Comparison of ENCODE assay signal across 15 cellular contexts in genomic region chr1:168452329-168452728, GRCh38.
DNase-seq lines count a peak whose midpoint lies in the region; ATAC-seq, FAIRE-seq and TF ChIP-seq lines count a peak whose summit lies in the region.
"Had no signal": no experiment of that assay in that cellular context is flagged by ENCODE, and none has a peak within 500 bp of the region (broad histone marks: within the 10 kb centered on the region; RNA-seq: fewer than 3 reads in every experiment).

No MANE protein-coding gene starts in this region.

- H3K18ac ChIP-seq in neuronal stem cell (ENCODE audit: low read length) = no peak overlapping the region

- H3K9me2 ChIP-seq in SK-N-SH (no peaks in the 10 kb centered on the region), Loucy (replicated peaks; ENCODE audit: low read depth, low read length) (no peaks in the 10 kb centered on the region)

- H3K79me1 ChIP-seq in neuronal stem cell (ENCODE audit: low read depth, low read length) = no peaks in the 10 kb centered on the region

- H2BK15ac ChIP-seq in neuronal stem cell (ENCODE audit: low read length) = no peak overlapping the region

- H3F3A ChIP-seq in SK-N-SH (replicated peaks; ENCODE audit: insufficient read depth) (peaks cover 16% of the 10 kb centered on the region), Loucy (ENCODE audit: low read depth) (no peaks in the 10 kb centered on the region)

- H3K79me2 ChIP-seq in SK-N-SH (ENCODE audit: insufficient read depth) (no peaks in the 10 kb centered on the region), Loucy (ENCODE audit: insufficient read depth, low read length) (no peaks in the 10 kb centered on the region), K562 (ENCODE audit: control insufficient read depth, insufficient read depth, low read length) (no peaks in the 10 kb centered on the region), osteoblast (ENCODE audit: insufficient read depth, low read length) (no peaks in the 10 kb centered on the region)

- no peaks in the 10 kb centered on the region for H3K27me3 ChIP-seq in SK-N-SH (ENCODE audit: insufficient read depth)
- no peaks in the 10 kb centered on the region for H3K27me3 ChIP-seq in Loucy (ENCODE audit: insufficient read depth, low read length, poor library complexity, severe bottlenecking)
- H3K27me3 ChIP-seq in K562 (ENCODE audit: control insufficient read depth in 2 of 2, insufficient read depth in 2 of 2, low read length in 2 of 2) = no peaks in the 10 kb centered on the region
- no peaks in the 10 kb centered on the region for H3K27me3 ChIP-seq in osteoblast (ENCODE audit: insufficient read depth, low read length)
- H3K27me3 ChIP-seq in neuronal stem cell (ENCODE audit: control insufficient read depth in 3 of 3, insufficient read depth in 3 of 3, low read depth in 1 of 3, low read length in 3 of 3) = no peaks in the 10 kb centered on the region
- H3K27me3 ChIP-seq: heart left ventricle, pancreas, upper lobe of right lung had no signal

- CTCF ChIA-PET in SK-N-SH (lab: Yijun Ruan, JAX) (interaction anchor here (9.2 kb wide), 1 partner anchor 11 kb away, joined by 70 read pairs; no protein-coding TSS in a partner anchor), K562 (lab: Yijun Ruan, JAX; ENCODE audit: low intra/inter-chr PET ratio) (interaction anchor here (0.6 kb wide), 1 partner anchor 275 kb away, joined by 3 read pairs; no protein-coding TSS in a partner anchor)

- H2AFZ ChIP-seq in SK-N-SH (ENCODE audit: low read depth) (no peak overlapping the region), Loucy (ENCODE audit: low read length) (no peak overlapping the region), K562 (ENCODE audit: low read depth, low read length) (no peak overlapping the region), osteoblast (ENCODE audit: low read length) (no peak overlapping the region), neuronal stem cell (ENCODE audit: low read length) (no peak overlapping the region)

- H2BK5ac ChIP-seq in neuronal stem cell (ENCODE audit: low read length) = no peak overlapping the region

- TF ChIP-seq POLR2A in K562 (conservative IDR thresholded peaks at IDR 0.05) = no peak

- TF ChIP-seq CTCF in SK-N-SH (IDR thresholded peaks at IDR 0.05) = peak; percentile 34
- peak; percentile 77 for TF ChIP-seq CTCF in Loucy (conservative IDR thresholded peaks at IDR 0.05; ENCODE audit: low read length)
- peak; percentile 70 to 76 (median 72) for TF ChIP-seq CTCF in K562 (IDR thresholded peaks at IDR 0.05 in 2 of 3, conservative IDR thresholded peaks at IDR 0.05 in 1 of 3; ENCODE audit: insufficient read depth in 2 of 3, low read depth in 1 of 3, low read length in 3 of 3)
- peak; percentile 18 for TF ChIP-seq CTCF in osteoblast (IDR thresholded peaks at IDR 0.05; ENCODE audit: extremely low read depth, low read depth, low read length)

- BruUV-seq in K562 (replicated peaks; lab: Mats Ljungman, UMichigan) = no TSS peak

- intact Hi-C loops in K562 (cut with micrococcal nuclease) = no loop called here

- H3K9ac ChIP-seq in SK-N-SH (no peak overlapping the region), Loucy (ENCODE audit: low read depth, low read length, poor library complexity, severe bottlenecking) (no peak overlapping the region), K562 (ENCODE audit: insufficient read depth in 1 of 2, low read depth in 2 of 2, low read length in 2 of 2) (no peak overlapping the region), neuronal stem cell (ENCODE audit: low read depth, low read length, poor library complexity) (no peak overlapping the region)

- no peak overlapping the region for H3K4ac ChIP-seq in neuronal stem cell (ENCODE audit: low read length)

- H3K9me1 ChIP-seq in K562 (ENCODE audit: control insufficient read depth, insufficient read depth, low read length) = no peaks in the 10 kb centered on the region

- peak; percentile 69 for FAIRE-seq in K562 (lab: Jason Lieb, UNC)
- FAIRE-seq: pancreas had no signal

- DNase-seq in SK-N-SH (no peak), K562 (ENCODE audit: extremely low read depth in 1 of 4, low spot score in 3 of 4) (peak; percentile 60 to 75 (median 70)), osteoblast (ENCODE audit: insufficient read length, low spot score, missing footprints) (no peak), NCI-H1105 (lab: John Stamatoyannopoulos, UW) (no peak), neuronal stem cell (ENCODE audit: low spot score) (no peak)
- DNase-seq: 8988T; effector CD8-positive, alpha-beta T cell; heart left ventricle; pancreas; upper lobe of right lung had no signal

- H4K20me1 ChIP-seq in SK-N-SH (ENCODE audit: insufficient read depth) (no peaks in the 10 kb centered on the region), Loucy (ENCODE audit: insufficient read depth, low read length, poor library complexity, severe bottlenecking) (no peaks in the 10 kb centered on the region), K562 (replicated peaks; ENCODE audit: control insufficient read depth, insufficient read depth, low read length) (no peaks in the 10 kb centered on the region), osteoblast (ENCODE audit: insufficient read depth, low read length) (no peaks in the 10 kb centered on the region)

- H4K91ac ChIP-seq in neuronal stem cell (ENCODE audit: low read depth, low read length, poor library complexity) = no peak overlapping the region

- no peak for TF ChIP-seq RAD21 in SK-N-SH (IDR thresholded peaks at IDR 0.05; ENCODE audit: low read length)
- TF ChIP-seq RAD21 in K562 (CRISPR knock-in tag; conservative IDR thresholded peaks at IDR 0.05 in 1 of 2, IDR thresholded peaks at IDR 0.05 in 1 of 2) = peak; percentile 34 to 87

- ATAC-seq in SK-N-SH treated with all-trans-retinoic acid at 6 μM for 48 hours (no peak), K562 (peak; percentile 91), HG02981 (IDR thresholded peaks at IDR 0.05; ENCODE audit: unreplicated experiment) (no peak)
- ATAC-seq: Right ventricle myocardium inferior, upper lobe of right lung had no signal

- no peak overlapping the region for H4K8ac ChIP-seq in neuronal stem cell (ENCODE audit: low read depth, low read length)

- WGBS in SK-N-SH (ENCODE audit: low lambda C conversion rate) = 80% methylated on average over 1 of the region's 1 CpG
- 5% methylated on average over 1 of the region's 1 CpG for WGBS in K562 (ENCODE audit: insufficient coverage, low coverage, missing lambda C conversion rate)
- WGBS in neuronal stem cell (ENCODE audit: extremely low coverage in 2 of 2, insufficient read length in 2 of 2, insufficient replicate concordance in 1 of 2), 2 donors = no CpG with 5 or more reads among the region's 1 CpG

- no peak overlapping the region for H2AK5ac ChIP-seq in neuronal stem cell (ENCODE audit: low read depth, low read length)

- in situ Hi-C loops in K562 (cut with MboI) = no loop called here

- no peak overlapping the region for H2BK12ac ChIP-seq in neuronal stem cell (ENCODE audit: low read length)

- no peak overlapping the region for H3K4me2 ChIP-seq in SK-N-SH
- no peak overlapping the region for H3K4me2 ChIP-seq in Loucy (ENCODE audit: low read depth, low read length, poor library complexity, severe bottlenecking)
- no peak overlapping the region for H3K4me2 ChIP-seq in K562 (ENCODE audit: insufficient read depth, low read length)
- H3K4me2 ChIP-seq in osteoblast (ENCODE audit: insufficient read depth, low read length) = no peak overlapping the region
- no peak overlapping the region for H3K4me2 ChIP-seq in neuronal stem cell (ENCODE audit: insufficient read depth, low read length, poor library complexity, severe bottlenecking)

- H3K4me1 ChIP-seq in SK-N-SH (ENCODE audit: control insufficient read depth in 1 of 2, insufficient read depth in 2 of 2, low read depth in 1 of 2, low read length in 1 of 2) = peaks cover 2 to 15% of the 10 kb centered on the region in 2 experiments
- no peaks in the 10 kb centered on the region for H3K4me1 ChIP-seq in Loucy (ENCODE audit: insufficient read depth, low read length, poor library complexity, severe bottlenecking)
- H3K4me1 ChIP-seq in K562 (replicated peaks in 1 of 2; ENCODE audit: control insufficient read depth in 2 of 2, insufficient read depth in 2 of 2, low read length in 2 of 2) = no peaks in the 10 kb centered on the region
- H3K4me1 ChIP-seq in osteoblast (ENCODE audit: insufficient read depth, low read length) = no peaks in the 10 kb centered on the region
- no peaks in the 10 kb centered on the region for H3K4me1 ChIP-seq in neuronal stem cell (ENCODE audit: control insufficient read depth in 2 of 2, insufficient read depth in 1 of 2, low read depth in 1 of 2, low read length in 2 of 2)
- H3K4me1 ChIP-seq: heart left ventricle, pancreas, upper lobe of right lung had no signal

- no peak overlapping the region for H2BK120ac ChIP-seq in neuronal stem cell (ENCODE audit: low read depth, low read length)

- H3K4me3 ChIP-seq in SK-N-SH (ENCODE audit: low read depth in 2 of 2, low read length in 1 of 2) = no peak overlapping the region
- H3K4me3 ChIP-seq in Loucy (ENCODE audit: low read length, poor library complexity, severe bottlenecking) = no peak overlapping the region
- H3K4me3 ChIP-seq in K562 = no peak overlapping the region
- H3K4me3 ChIP-seq in osteoblast (ENCODE audit: insufficient read depth, low read length) = no peak overlapping the region
- no peak overlapping the region for H3K4me3 ChIP-seq in neuronal stem cell (ENCODE audit: low read length in 2 of 2)
- H3K4me3 ChIP-seq: heart left ventricle, lung, pancreas, upper lobe of right lung had no signal

- H3K27ac ChIP-seq in SK-N-SH (ENCODE audit: low read depth in 2 of 2, low read length in 1 of 2) = no peak overlapping the region
- no peak overlapping the region for H3K27ac ChIP-seq in K562 (ENCODE audit: extremely low read depth, low read depth, low read length)
- H3K27ac ChIP-seq in osteoblast (ENCODE audit: low read depth, low read length) = no peak overlapping the region
- no peak overlapping the region for H3K27ac ChIP-seq in neuronal stem cell (replicated peaks; ENCODE audit: low read length)
- H3K27ac ChIP-seq: heart left ventricle, pancreas, upper lobe of right lung had no signal

- no peak for TF ChIP-seq EP300 in SK-N-SH (IDR thresholded peaks at IDR 0.05; ENCODE audit: borderline replicate concordance in 1 of 2, low read depth in 1 of 2, low read length in 1 of 2)
- TF ChIP-seq EP300 in K562 (IDR thresholded peaks at IDR 0.05; ENCODE audit: low read length) = no peak

- H3K9me3 ChIP-seq in SK-N-SH (no peaks in the 10 kb centered on the region), Loucy (ENCODE audit: insufficient read depth, low read depth, low read length) (peaks cover 5% of the 10 kb centered on the region; the same call in 1 of the 2 replicates), K562 (replicated peaks; ENCODE audit: control insufficient read depth, insufficient read depth, low read depth, low read length) (peaks cover 5% of the 10 kb centered on the region; the same call in 1 of the 2 replicates), osteoblast (ENCODE audit: low read depth, low read length) (peaks cover 2% of the 10 kb centered on the region), neuronal stem cell (replicated peaks in 1 of 2; ENCODE audit: control insufficient read depth in 2 of 2, insufficient read depth in 1 of 2, low read depth in 1 of 2, low read length in 2 of 2) (peaks cover 0 to 3% of the 10 kb centered on the region in 2 donors)
- H3K9me3 ChIP-seq: pancreas, upper lobe of right lung had no signal

- POLR2A ChIA-PET in SK-N-SH (lab: Yijun Ruan, JAX) (no interaction called here), K562 (lab: Yijun Ruan, JAX) (interaction anchor here (1.3 kb wide), 1 partner anchor 211 kb away, joined by 3 read pairs; no protein-coding TSS in a partner anchor)

- H3K14ac ChIP-seq in neuronal stem cell (ENCODE audit: low read length) = no peak overlapping the region

- no peaks in the 10 kb centered on the region for H3K36me3 ChIP-seq in SK-N-SH (replicated peaks in 1 of 2; ENCODE audit: control insufficient read depth in 1 of 2, insufficient read depth in 2 of 2, low read length in 1 of 2)
- H3K36me3 ChIP-seq in Loucy (ENCODE audit: insufficient read depth, low read length) = no peaks in the 10 kb centered on the region
- no peaks in the 10 kb centered on the region for H3K36me3 ChIP-seq in K562 (ENCODE audit: control insufficient read depth, insufficient read depth, low read length)
- H3K36me3 ChIP-seq in osteoblast (ENCODE audit: insufficient read depth, low read length) = no peaks in the 10 kb centered on the region
- no peaks in the 10 kb centered on the region for H3K36me3 ChIP-seq in neuronal stem cell (replicated peaks in 1 of 2; ENCODE audit: control insufficient read depth in 2 of 2, insufficient read depth in 2 of 2, low read length in 2 of 2)
- H3K36me3 ChIP-seq: heart left ventricle, pancreas, upper lobe of right lung had no signal

- no peak overlapping the region for H3K23ac ChIP-seq in neuronal stem cell (ENCODE audit: low read depth, low read length, poor library complexity)

Comparison
In these comparisons a context has a peak if more than half of its experiments do, and no peak if none do; other contexts are left out.
1. DNase-seq: peak in K562 (4 of 4); none in SK-N-SH (single experiment), osteoblast (single experiment), NCI-H1105 (single experiment) and neuronal stem cell (single experiment).
2. CTCF ChIP-seq: peak in every context shown above with its lines; median percentile 77 in Loucy; 72 in K562; 34 in SK-N-SH; 18 in osteoblast.
3. Of the 27 proteins assayed by ChIP-seq in both K562 and SK-N-SH: peak only in K562: RAD21 and SMC3; only in SK-N-SH: none; in both: CTCF; in neither: 24.